Comparison of ENCODE assay signal across 1 cellular context in genomic region chr19:4647676-4648644, GRCh38.
TF ChIP-seq lines count a peak whose summit lies in the region.

No MANE protein-coding gene starts in this region.

TF ChIP-seq in H1, 55 proteins besides CTCF, POLR2A, EP300 and RAD21:
- no peak for TF ChIP-seq NRF1 (IDR thresholded peaks at IDR 0.05; ENCODE audit: low read depth, low read length)
TF ChIP-seq in H1: peak in this region for 0.
